ENCODE assay signal across 13 cellular contexts in genomic region chr2:68764041-68764780, GRCh38. TPM values are rescaled to one million over a fixed set of nuclear protein-coding genes. Genes with fewer than 3 reads are reported as not detected.
DNase-seq lines count a peak whose midpoint lies in the region; ATAC-seq and TF ChIP-seq lines count a peak whose summit lies in the region.
"Had no signal": no experiment of that assay in that cellular context is flagged by ENCODE, and none has a peak within 500 bp of the region (broad histone marks: within the 10 kb centered on the region; RNA-seq: fewer than 3 reads in every experiment).

No MANE protein-coding gene starts in this region.

- H3K27me3 ChIP-seq in Peyer's patch (no peaks in the 10 kb centered on the region), esophagus squamous epithelium (no peaks in the 10 kb centered on the region)

- no peak for TF ChIP-seq POLR2A in Peyer's patch (IDR thresholded peaks at IDR 0.05)
- no peak for TF ChIP-seq POLR2A in esophagus squamous epithelium (IDR thresholded peaks at IDR 0.05)

- H3K4me3 Mint-ChIP-seq in T-helper 2 cell treated with Interferon-gamma antibody and Interleukin-4, amounts not matched to agents 5 μg/mL and 100 μg/mL, for 36 hours, result peak overlapping the region; percentile 89
- H3K4me3 Mint-ChIP-seq in stimulated activated memory B cell treated with anti-CD40 and anti-IgM and Interleukin-4, amounts not matched to agents 10 μg/mL and 1 μg/mL and 100 μg/mL, for 72 hours, result peak overlapping the region; percentile 71

- no peak for DNase-seq in T-helper 2 cell treated with Interferon-gamma antibody and Interleukin-4, amounts not matched to agents 5 μg/mL and 100 μg/mL, for 36 hours (ENCODE audit: low spot score)
- DNase-seq in T-helper 2 cell (no peak), Peyer's patch (no peak), esophagus squamous epithelium (lab: John Stamatoyannopoulos, UW) (no peak), mesenteric fat pad (ENCODE audit: low spot score) (no peak), NCI-H2196 (lab: John Stamatoyannopoulos, UW; ENCODE audit: unreplicated experiment) (no peak), GM03348 (ENCODE audit: low spot score) (no peak)
- DNase-seq: NCI-H2227 treated with DMSO at 0.1 percent for 48 hours had no signal

- intact Hi-C loops in esophagus squamous epithelium (cut with DNase I), result no loop called here

- H3K9me3 Mint-ChIP-seq in T-helper 2 cell treated with Interferon-gamma antibody and Interleukin-4, amounts not matched to agents 5 μg/mL and 100 μg/mL, for 36 hours, result no peaks in the 10 kb centered on the region
- no peaks in the 10 kb centered on the region for H3K9me3 Mint-ChIP-seq in stimulated activated memory B cell treated with anti-CD40 and anti-IgM and Interleukin-4, amounts not matched to agents 10 μg/mL and 1 μg/mL and 100 μg/mL, for 72 hours

- TF ChIP-seq CTCF in Peyer's patch (IDR thresholded peaks at IDR 0.05) (no peak), esophagus squamous epithelium (IDR thresholded peaks at IDR 0.05) (no peak)

- no peak for ATAC-seq in stimulated activated memory B cell treated with anti-CD40 and anti-IgM and Interleukin-4, amounts not matched to agents 10 μg/mL and 1 μg/mL and 100 μg/mL, for 72 hours
- ATAC-seq: A549 had no signal

- H3K36me3 ChIP-seq in Peyer's patch (no peaks in the 10 kb centered on the region), esophagus squamous epithelium (no peaks in the 10 kb centered on the region)

- H3K27me3 Mint-ChIP-seq in T-helper 2 cell treated with Interferon-gamma antibody and Interleukin-4, amounts not matched to agents 5 μg/mL and 100 μg/mL, for 36 hours (ENCODE audit: low read depth), result no peaks in the 10 kb centered on the region
- H3K27me3 Mint-ChIP-seq in stimulated activated memory B cell treated with anti-CD40 and anti-IgM and Interleukin-4, amounts not matched to agents 10 μg/mL and 1 μg/mL and 100 μg/mL, for 72 hours, result no peaks in the 10 kb centered on the region

- H3K9me3 ChIP-seq in Peyer's patch (no peaks in the 10 kb centered on the region), esophagus squamous epithelium (no peaks in the 10 kb centered on the region)
- H3K9me3 ChIP-seq: A549 had no signal

- H3K4me3 ChIP-seq in Peyer's patch, result peak overlapping the region in 3 of 4 donors; percentile 1 to 10 (median 4)
- peak overlapping the region in 3 of 4 donors; percentile 7 to 43 (median 10) for H3K4me3 ChIP-seq in esophagus squamous epithelium
- H3K4me3 ChIP-seq: A549, SK-N-MC had no signal

- H3K4me1 ChIP-seq in Peyer's patch (peaks cover 0 to 44% (median 9%) of the 10 kb centered on the region in 4 donors), esophagus squamous epithelium (peaks cover 0 to 54% (median 27%) of the 10 kb centered on the region in 3 donors)
- H3K4me1 ChIP-seq: A549 had no signal

- H3K27ac Mint-ChIP-seq in T-helper 2 cell treated with Interferon-gamma antibody and Interleukin-4, amounts not matched to agents 5 μg/mL and 100 μg/mL, for 36 hours, result peak overlapping the region; percentile 98
- peak overlapping the region; percentile 95 for H3K27ac Mint-ChIP-seq in stimulated activated memory B cell treated with anti-CD40 and anti-IgM and Interleukin-4, amounts not matched to agents 10 μg/mL and 1 μg/mL and 100 μg/mL, for 72 hours
- H3K27ac Mint-ChIP-seq: progenitor cell of endocrine pancreas had no signal

- H3K27ac ChIP-seq in Peyer's patch, result peak overlapping the region; percentile 56 to 94 (median 84)
- peak overlapping the region; percentile 11 to 65 (median 36) for H3K27ac ChIP-seq in esophagus squamous epithelium
- H3K27ac ChIP-seq: A549, SK-N-MC had no signal

- WGBS in esophagus squamous epithelium, 2 donors, result 71 to 75% methylated on average over 6 of the region's 6 CpGs

- H3K4me1 Mint-ChIP-seq in T-helper 2 cell treated with Interferon-gamma antibody and Interleukin-4, amounts not matched to agents 5 μg/mL and 100 μg/mL, for 36 hours (ENCODE audit: low read depth), result peaks cover 85% of the 10 kb centered on the region
- peaks cover 87% of the 10 kb centered on the region for H3K4me1 Mint-ChIP-seq in stimulated activated memory B cell treated with anti-CD40 and anti-IgM and Interleukin-4, amounts not matched to agents 10 μg/mL and 1 μg/mL and 100 μg/mL, for 72 hours

- H3K36me3 Mint-ChIP-seq in T-helper 2 cell treated with Interferon-gamma antibody and Interleukin-4, amounts not matched to agents 5 μg/mL and 100 μg/mL, for 36 hours (ENCODE audit: low read depth), result peaks cover 38% of the 10 kb centered on the region
- peaks cover 18% of the 10 kb centered on the region for H3K36me3 Mint-ChIP-seq in stimulated activated memory B cell treated with anti-CD40 and anti-IgM and Interleukin-4, amounts not matched to agents 10 μg/mL and 1 μg/mL and 100 μg/mL, for 72 hours

RNA-seq across cellular contexts. Expression of gene ARHGAP25, which starts 29.6 kb away (rescaled TPM):
- total RNA-seq in Peyer's patch, result 10 to 100 TPM in 2 of 4 donors, 1 to 10 TPM in 2; 4.9 to 82.5 (median 8.7) TPM
- total RNA-seq in esophagus squamous epithelium, result 1 to 10 TPM; 3.2 to 9.0 (median 5.5) TPM
- total RNA-seq in mesenteric fat pad, result 15.6 TPM
- total RNA-seq: HT1080 had no signal
